1 cellular context compared by ENCODE assay signal in the genomic region with DNA sequence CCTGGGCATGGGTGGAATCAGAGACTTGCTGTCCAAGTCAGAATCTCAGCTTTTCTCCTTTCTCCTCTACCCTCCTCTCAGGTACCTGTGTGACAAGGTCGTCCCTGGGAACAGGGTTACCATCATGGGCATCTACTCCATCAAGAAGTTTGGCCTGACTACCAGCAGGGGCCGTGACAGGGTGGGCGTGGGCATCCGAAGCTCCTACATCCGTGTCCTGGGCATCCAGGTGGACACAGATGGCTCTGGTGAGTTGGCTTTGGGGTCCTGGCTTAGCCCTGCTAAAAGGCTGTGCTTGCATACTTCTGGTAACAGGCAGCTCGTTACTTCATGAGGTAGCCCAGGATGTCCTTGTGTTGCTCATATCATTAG.
TF ChIP-seq lines count a peak whose summit lies in the region.

No MANE protein-coding gene starts in this region.

TF ChIP-seq in HepG2, 621 proteins besides CTCF, POLR2A, EP300 and RAD21:
- TF ChIP-seq, protein P1, sequence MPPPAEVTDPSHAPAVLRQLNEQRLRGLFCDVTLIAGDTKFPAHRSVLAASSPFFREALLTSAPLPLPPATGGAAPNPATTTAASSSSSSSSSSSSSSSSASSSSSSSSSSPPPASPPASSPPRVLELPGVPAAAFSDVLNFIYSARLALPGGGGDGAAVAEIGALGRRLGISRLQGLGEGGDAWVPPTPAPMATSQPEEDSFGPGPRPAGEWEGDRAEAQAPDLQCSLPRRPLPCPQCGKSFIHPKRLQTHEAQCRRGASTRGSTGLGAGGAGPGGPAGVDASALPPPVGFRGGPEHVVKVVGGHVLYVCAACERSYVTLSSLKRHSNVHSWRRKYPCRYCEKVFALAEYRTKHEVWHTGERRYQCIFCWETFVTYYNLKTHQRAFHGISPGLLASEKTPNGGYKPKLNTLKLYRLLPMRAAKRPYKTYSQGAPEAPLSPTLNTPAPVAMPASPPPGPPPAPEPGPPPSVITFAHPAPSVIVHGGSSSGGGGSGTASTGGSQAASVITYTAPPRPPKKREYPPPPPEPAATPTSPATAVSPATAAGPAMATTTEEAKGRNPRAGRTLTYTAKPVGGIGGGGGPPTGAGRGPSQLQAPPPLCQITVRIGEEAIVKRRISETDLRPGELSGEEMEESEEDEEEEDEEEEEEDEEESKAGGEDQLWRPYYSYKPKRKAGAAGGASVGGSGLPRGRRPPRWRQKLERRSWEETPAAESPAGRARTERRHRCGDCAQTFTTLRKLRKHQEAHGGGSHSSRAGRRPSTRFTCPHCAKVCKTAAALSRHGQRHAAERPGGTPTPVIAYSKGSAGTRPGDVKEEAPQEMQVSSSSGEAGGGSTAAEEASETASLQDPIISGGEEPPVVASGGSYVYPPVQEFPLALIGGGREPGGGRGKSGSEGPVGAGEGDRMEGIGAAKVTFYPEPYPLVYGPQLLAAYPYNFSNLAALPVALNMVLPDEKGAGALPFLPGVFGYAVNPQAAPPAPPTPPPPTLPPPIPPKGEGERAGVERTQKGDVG (CRISPR knock-in tag; IDR thresholded peaks at IDR 0.05; ENCODE audit: borderline replicate concordance) = no peak
- TF ChIP-seq ZNF101 (CRISPR knock-in tag; IDR thresholded peaks at IDR 0.05; ENCODE audit: borderline replicate concordance, low read depth) (no peak), E2F2 (CRISPR knock-in tag; IDR thresholded peaks at IDR 0.05; ENCODE audit: borderline replicate concordance) (no peak), MED13 (CRISPR knock-in tag; IDR thresholded peaks at IDR 0.05) (no peak), ZNF431 (CRISPR knock-in tag; IDR thresholded peaks at IDR 0.05; ENCODE audit: borderline replicate concordance, low read depth) (no peak), ESRRA (CRISPR knock-in tag; IDR thresholded peaks at IDR 0.05; ENCODE audit: low read depth) (no peak), ISL2 (CRISPR knock-in tag; IDR thresholded peaks at IDR 0.05) (no peak), PRPF4 (IDR thresholded peaks at IDR 0.05; ENCODE audit: low read depth, low read length, poor library complexity, severe bottlenecking) (no peak), ZNF232 (CRISPR knock-in tag; IDR thresholded peaks at IDR 0.05; ENCODE audit: borderline replicate concordance) (no peak)
